20 cellular contexts compared by ENCODE assay signal in the genomic region with DNA sequence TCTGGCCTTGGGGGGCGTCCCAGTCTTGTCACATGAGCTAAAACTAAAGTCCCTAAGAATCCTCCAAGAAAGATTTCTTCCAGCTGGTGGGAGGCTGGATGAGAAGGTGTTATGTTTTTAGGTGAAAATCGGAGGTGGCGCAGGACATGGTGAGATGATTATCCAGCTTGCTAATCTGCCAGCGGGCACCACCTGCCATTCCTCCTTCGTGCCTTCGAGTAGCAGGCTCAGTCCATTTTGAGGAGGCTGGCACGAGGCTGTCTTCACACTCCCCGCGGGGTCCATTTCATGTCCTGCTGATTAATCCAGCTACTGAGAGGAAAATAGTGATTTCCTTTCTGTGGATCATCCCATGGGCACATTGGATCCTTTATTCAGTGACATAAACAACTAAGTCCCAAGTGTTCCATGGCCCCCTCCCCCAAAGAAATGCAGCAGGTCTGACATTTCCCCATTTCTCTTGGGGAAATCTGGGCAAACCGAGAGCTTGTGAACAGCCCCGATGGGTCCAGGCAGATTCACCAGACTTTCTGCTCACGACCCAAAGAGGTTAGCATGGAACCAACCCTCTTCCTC.
"Had no signal": no experiment of that assay in that cellular context is flagged by ENCODE, and none has a peak within 500 bp of the region (broad histone marks: within the 10 kb centered on the region; RNA-seq: fewer than 3 reads in every experiment).

No MANE protein-coding gene starts in this region.

- H3K27me3 Mint-ChIP-seq: activated CD4-positive, alpha-beta T cell treated with anti-CD3 and anti-CD28 coated beads, Interleukin-2, amount 10 ng/mL, durations not matched to agents 24 days and 14 days had no signal

- H3K9me3 Mint-ChIP-seq: activated CD4-positive, alpha-beta T cell treated with anti-CD3 and anti-CD28 coated beads, Interleukin-2, amount 10 ng/mL, durations not matched to agents 24 days and 14 days; activated naive CD8-positive, alpha-beta T cell treated with anti-CD3 and anti-CD28 coated beads, Interleukin-2, amount 50 U/mL, for 24 hours; naive thymus-derived CD8-positive, alpha-beta T cell had no signal

- ATAC-seq: activated naive CD8-positive, alpha-beta T cell treated with anti-CD3 and anti-CD28 coated beads, Interleukin-2, amount 50 U/mL, for 24 hours; left lung; naive thymus-derived CD8-positive, alpha-beta T cell; psoas muscle; right cardiac atrium; SK-N-SH treated with all-trans-retinoic acid at 6 μM for 48 hours had no signal

- H3K4me3 ChIP-seq: hepatocyte, left lung, ovary, psoas muscle, stomach, transverse colon had no signal

- H3K4me3 Mint-ChIP-seq: activated CD4-positive, alpha-beta T cell treated with anti-CD3 and anti-CD28 coated beads, Interleukin-2, amount 10 ng/mL, durations not matched to agents 24 days and 14 days; activated naive CD8-positive, alpha-beta T cell treated with anti-CD3 and anti-CD28 coated beads, Interleukin-2, amount 50 U/mL, for 24 hours; naive thymus-derived CD8-positive, alpha-beta T cell had no signal

- H3K36me3 ChIP-seq: left lung, ovary, stomach, transverse colon had no signal

- H3K36me3 Mint-ChIP-seq: naive thymus-derived CD8-positive, alpha-beta T cell had no signal

- DNase-seq: activated CD4-positive, alpha-beta T cell treated with anti-CD3 and anti-CD28 coated beads, Interleukin-2, amount 10 ng/mL, durations not matched to agents 24 days and 14 days; activated CD8-positive, alpha-beta memory T cell treated with anti-CD3 and anti-CD28 coated beads, Interleukin-2, amount 50 U/mL, for 4 hours; activated gamma-delta T cell; activated naive CD4-positive, alpha-beta T cell treated with anti-CD3 and anti-CD28 coated beads, Interleukin-2, amount 50 U/mL, for 16 hours; activated naive CD8-positive, alpha-beta T cell treated with anti-CD3 and anti-CD28 coated beads, Interleukin-2, amount 50 U/mL, for 24 hours; effector memory CD4-positive, alpha-beta T cell; foreskin melanocyte; glutamatergic neuron; kidney glomerular epithelial cell; left lung; right cardiac atrium; stimulated activated CD4-positive, alpha-beta T cell treated with anti-CD3 and anti-CD28 coated beads, Interleukin-12 subunit alpha, Interleukin-12 subunit beta, amount 100 ng/mL, for 4 hours; stimulated activated CD4-positive, alpha-beta T cell treated with anti-CD3 and anti-CD28 coated beads, Interleukin-4, amount 100 ng/mL, for 4 hours; stomach; transverse colon had no signal

- H3K27ac Mint-ChIP-seq: naive thymus-derived CD8-positive, alpha-beta T cell had no signal

- H3K27me3 ChIP-seq: hepatocyte, ovary had no signal
